In genomic region chr7:99469381-99470065, GRCh38 we compare ENCODE assay signal across 3 cellular contexts.
TF ChIP-seq lines count a peak whose summit lies in the region.

No MANE protein-coding gene starts in this region.

TF ChIP-seq in SK-N-SH, 30 proteins besides CTCF, POLR2A, EP300 and RAD21 (continues in another document):
- TF ChIP-seq RXRA (IDR thresholded peaks at IDR 0.05; ENCODE audit: borderline replicate concordance, low read depth) = no peak
- no peak for TF ChIP-seq FOSL2 (IDR thresholded peaks at IDR 0.05; ENCODE audit: borderline replicate concordance, low read depth)
- no peak for TF ChIP-seq EZH2phosphoT487 (IDR thresholded peaks at IDR 0.05; ENCODE audit: borderline replicate concordance, low read depth)
- no peak for TF ChIP-seq FOXJ3 (CRISPR knock-in tag; IDR thresholded peaks at IDR 0.05)
- no peak for TF ChIP-seq JUND (IDR thresholded peaks at IDR 0.05)
- TF ChIP-seq YY1 (IDR thresholded peaks at IDR 0.05; ENCODE audit: low read depth) = no peak
- no peak for TF ChIP-seq GABPA (IDR thresholded peaks at IDR 0.05; ENCODE audit: low read depth)
- no peak for TF ChIP-seq MEF2A (IDR thresholded peaks at IDR 0.05; ENCODE audit: borderline replicate concordance, low read depth)
- no peak for TF ChIP-seq CHD2 (IDR thresholded peaks at IDR 0.05; ENCODE audit: low read length, partially characterized antibody)
- TF ChIP-seq ELF1 (IDR thresholded peaks at IDR 0.05) = no peak
- TF ChIP-seq MXI1 (IDR thresholded peaks at IDR 0.05; ENCODE audit: low read depth, low read length) = no peak
- TF ChIP-seq TEAD4 (IDR thresholded peaks at IDR 0.05; ENCODE audit: borderline replicate concordance, insufficient read depth) = no peak
- no peak for TF ChIP-seq SMC3 (IDR thresholded peaks at IDR 0.05; ENCODE audit: low read depth, low read length)
- TF ChIP-seq POLR2AphosphoS5 (IDR thresholded peaks at IDR 0.05; ENCODE audit: low read depth, low read length) = no peak
- no peak for TF ChIP-seq USF2 (IDR thresholded peaks at IDR 0.05; ENCODE audit: borderline replicate concordance, low read depth, low read length)
- TF ChIP-seq IRF3 (IDR thresholded peaks at IDR 0.05; ENCODE audit: low read depth, low read length) = no peak
- TF ChIP-seq ZBTB33 (IDR thresholded peaks at IDR 0.05; ENCODE audit: borderline replicate concordance, low read depth) = no peak
- TF ChIP-seq MAX (IDR thresholded peaks at IDR 0.05; ENCODE audit: low read depth) = no peak
- TF ChIP-seq RCOR1 (IDR thresholded peaks at IDR 0.05; ENCODE audit: low read length) = no peak

TF ChIP-seq in SK-N-SH treated with all-trans-retinoic acid at 6 μM for 48 hours, 23 proteins besides CTCF, POLR2A, EP300 and RAD21:
- no peak for TF ChIP-seq CSDC2 (CRISPR knock-in tag; IDR thresholded peaks at IDR 0.05)
- no peak for TF ChIP-seq PATZ1 (CRISPR knock-in tag; IDR thresholded peaks at IDR 0.05; ENCODE audit: borderline replicate concordance)
- no peak for TF ChIP-seq ZNF8 (CRISPR knock-in tag; IDR thresholded peaks at IDR 0.05)
- TF ChIP-seq ZC3H10 (CRISPR knock-in tag; IDR thresholded peaks at IDR 0.05) = no peak
- TF ChIP-seq GLIS3 (CRISPR knock-in tag; IDR thresholded peaks at IDR 0.05) = no peak
- no peak for TF ChIP-seq ZFP30 (CRISPR knock-in tag; IDR thresholded peaks at IDR 0.05)
- TF ChIP-seq TSHZ2 (CRISPR knock-in tag; IDR thresholded peaks at IDR 0.05) = no peak
- TF ChIP-seq ZFP3 (CRISPR knock-in tag; IDR thresholded peaks at IDR 0.05) = no peak
- TF ChIP-seq TCF4 (CRISPR knock-in tag; IDR thresholded peaks at IDR 0.05; ENCODE audit: borderline replicate concordance) = no peak
- no peak for TF ChIP-seq BACH2 (CRISPR knock-in tag; IDR thresholded peaks at IDR 0.05; ENCODE audit: borderline replicate concordance)
- no peak for TF ChIP-seq ZNF70 (CRISPR knock-in tag; IDR thresholded peaks at IDR 0.05)
- TF ChIP-seq ISL1 (CRISPR knock-in tag; IDR thresholded peaks at IDR 0.05) = no peak
- no peak for TF ChIP-seq OSR1 (CRISPR knock-in tag; IDR thresholded peaks at IDR 0.05)
- TF ChIP-seq ZNF565 (CRISPR knock-in tag; conservative IDR thresholded peaks at IDR 0.05; ENCODE audit: low read depth) = no peak
- TF ChIP-seq CREB5 (CRISPR knock-in tag; IDR thresholded peaks at IDR 0.05; ENCODE audit: low read depth) = no peak

TF ChIP-seq in IMR-90, 13 proteins besides CTCF, POLR2A, EP300 and RAD21:
- TF ChIP-seq USF2 (IDR thresholded peaks at IDR 0.05; ENCODE audit: low read depth, low read length) (no peak), CEBPB (IDR thresholded peaks at IDR 0.05; ENCODE audit: low read depth, low read length) (no peak), ELK1 (IDR thresholded peaks at IDR 0.05; ENCODE audit: borderline replicate concordance, low read depth, low read length) (no peak), RFX5 (IDR thresholded peaks at IDR 0.05; ENCODE audit: low read depth, low read length) (no peak), RCOR1 (IDR thresholded peaks at IDR 0.05; ENCODE audit: insufficient replicate concordance, low read length) (no peak), MAZ (IDR thresholded peaks at IDR 0.05; ENCODE audit: borderline replicate concordance, low read depth, low read length) (no peak), CHD1 (IDR thresholded peaks at IDR 0.05; ENCODE audit: low read depth, low read length) (no peak), MXI1 (IDR thresholded peaks at IDR 0.05; ENCODE audit: borderline replicate concordance, low read depth, low read length) (no peak), SMC3 (IDR thresholded peaks at IDR 0.05; ENCODE audit: low read depth, low read length) (no peak), FOS (IDR thresholded peaks at IDR 0.05; ENCODE audit: low read depth, low read length) (no peak), MAFK (IDR thresholded peaks at IDR 0.05; ENCODE audit: low read depth, low read length) (no peak)
